9 cellular contexts compared by ENCODE assay signal in genomic region chr20:45343445-45343866, GRCh38. TPM values are rescaled to one million over a fixed set of nuclear protein-coding genes. Genes with fewer than 3 reads are reported as not detected.
DNase-seq lines count a peak whose midpoint lies in the region; ATAC-seq and TF ChIP-seq lines count a peak whose summit lies in the region.
"Had no signal": no experiment of that assay in that cellular context is flagged by ENCODE, and none has a peak within 500 bp of the region (broad histone marks: within the 10 kb centered on the region; RNA-seq: fewer than 3 reads in every experiment).

No MANE protein-coding gene starts in this region.

- H3K36me3 Mint-ChIP-seq in naive thymus-derived CD8-positive, alpha-beta T cell: peaks cover 0 to under 1% (median 0%) of the 10 kb centered on the region in 3 donors
- H3K36me3 Mint-ChIP-seq in natural killer cell treated with Interleukin-12 subunit alpha and Interleukin-12 subunit beta and Interleukin-15 and Interleukin-18, amount 100 ng/mL, for 72 hours: no peaks in the 10 kb centered on the region

- peak overlapping the region; percentile 4 to 87 (median 80) for H3K4me3 ChIP-seq in esophagus squamous epithelium

- intact Hi-C loops in esophagus squamous epithelium (cut with DNase I): no loop called here

- POLR2A ChIA-PET in naive thymus-derived CD8-positive, alpha-beta T cell (lab: Charles Lee): no interaction called here

- ATAC-seq in naive thymus-derived CD8-positive, alpha-beta T cell: no peak
- ATAC-seq in natural killer cell treated with Interleukin-12 subunit alpha and Interleukin-12 subunit beta and Interleukin-15 and Interleukin-18, amount 100 ng/mL, for 72 hours: no peak
- no peak for ATAC-seq in HG03095 (IDR thresholded peaks at IDR 0.05; ENCODE audit: unreplicated experiment)

- H3K4me3 Mint-ChIP-seq in naive thymus-derived CD8-positive, alpha-beta T cell: no peak overlapping the region
- H3K4me3 Mint-ChIP-seq in natural killer cell treated with Interleukin-12 subunit alpha and Interleukin-12 subunit beta and Interleukin-15 and Interleukin-18, amount 100 ng/mL, for 72 hours: no peak overlapping the region

- no peak for TF ChIP-seq POLR2A in esophagus squamous epithelium (IDR thresholded peaks at IDR 0.05)

- no peaks in the 10 kb centered on the region for H3K9me3 ChIP-seq in esophagus squamous epithelium

- H3K27me3 ChIP-seq in esophagus squamous epithelium: peaks cover 0 to 3% (median 0%) of the 10 kb centered on the region in 4 donors

- no peak overlapping the region for H3K27ac Mint-ChIP-seq in naive thymus-derived CD8-positive, alpha-beta T cell
- H3K27ac Mint-ChIP-seq in natural killer cell treated with Interleukin-12 subunit alpha and Interleukin-12 subunit beta and Interleukin-15 and Interleukin-18, amount 100 ng/mL, for 72 hours: peak overlapping the region in 1 of 2 donors; percentile 56

- H3K36me3 ChIP-seq in esophagus squamous epithelium: peaks cover 0 to 5% (median 0%) of the 10 kb centered on the region in 3 donors

- no peaks in the 10 kb centered on the region for H3K9me3 Mint-ChIP-seq in naive thymus-derived CD8-positive, alpha-beta T cell
- H3K9me3 Mint-ChIP-seq in natural killer cell treated with Interleukin-12 subunit alpha and Interleukin-12 subunit beta and Interleukin-15 and Interleukin-18, amount 100 ng/mL, for 72 hours: no peaks in the 10 kb centered on the region

- TF ChIP-seq CTCF in esophagus squamous epithelium (IDR thresholded peaks at IDR 0.05): no peak

- WGBS in esophagus squamous epithelium, 2 donors: 33 to 40% methylated on average over 1 to 2 of the region's 2 CpGs

- H3K4me1 Mint-ChIP-seq in naive thymus-derived CD8-positive, alpha-beta T cell: peaks cover 0 to 14% (median 4%) of the 10 kb centered on the region in 4 donors
- peaks cover 21 to 27% of the 10 kb centered on the region in 2 donors for H3K4me1 Mint-ChIP-seq in natural killer cell treated with Interleukin-12 subunit alpha and Interleukin-12 subunit beta and Interleukin-15 and Interleukin-18, amount 100 ng/mL, for 72 hours (ENCODE audit: low read depth in 2 of 2)

- H3K4me1 ChIP-seq in esophagus squamous epithelium: peaks cover 79 to 96% (median 86%) of the 10 kb centered on the region in 3 donors

- DNase-seq in ELF-1 (ENCODE audit: low read depth, low spot score): peak; percentile 53
- DNase-seq in NCI-H748 (lab: John Stamatoyannopoulos, UW; ENCODE audit: unreplicated experiment): peak; percentile 95
- DNase-seq in esophagus squamous epithelium (lab: John Stamatoyannopoulos, UW): no peak
- peak; percentile 82 for DNase-seq in renal cortical epithelial cell (ENCODE audit: low read depth)
- DNase-seq in NCI-H2107 treated with DMSO at 0.1 percent for 48 hours (lab: John Stamatoyannopoulos, UW; ENCODE audit: unreplicated experiment): no peak
- DNase-seq in naive thymus-derived CD8-positive, alpha-beta T cell: no peak
- no peak for DNase-seq in natural killer cell treated with Interleukin-12 subunit alpha and Interleukin-12 subunit beta and Interleukin-15 and Interleukin-18, amount 100 ng/mL, for 72 hours (ENCODE audit: low spot score)
- DNase-seq: activated naive CD4-positive, alpha-beta T cell had no signal

- peak overlapping the region; percentile 90 to 98 (median 94) for H3K27ac ChIP-seq in esophagus squamous epithelium

- peaks cover 8 to 32% (median 26%) of the 10 kb centered on the region in 5 donors for H3K27me3 Mint-ChIP-seq in naive thymus-derived CD8-positive, alpha-beta T cell
- H3K27me3 Mint-ChIP-seq in natural killer cell treated with Interleukin-12 subunit alpha and Interleukin-12 subunit beta and Interleukin-15 and Interleukin-18, amount 100 ng/mL, for 72 hours: no peaks in the 10 kb centered on the region

RNA-seq across cellular contexts. Expression of gene SDC4, which starts 4.8 kb away (rescaled TPM):
- 100 to 1,000 TPM in 3 of 4 donors, 10 to 100 TPM in 1; 88.1 to 174 (median 120) TPM for total RNA-seq in esophagus squamous epithelium
- total RNA-seq in renal cortical epithelial cell: 500 and 534 TPM in 2 replicates
- under 1 TPM; 0.25 to 0.31 TPM for total RNA-seq in naive thymus-derived CD8-positive, alpha-beta T cell
- under 1 TPM in 2 of 3 donors, not detected in 1; 0.09 to 0.24 TPM for polyA plus RNA-seq in naive thymus-derived CD8-positive, alpha-beta T cell
- 10 to 100 TPM; 23.3 to 43.5 TPM for total RNA-seq in natural killer cell treated with Interleukin-12 subunit alpha and Interleukin-12 subunit beta and Interleukin-15 and Interleukin-18, amount 100 ng/mL, for 72 hours

RNA-seq across cellular contexts. Expression of gene SYS1, which starts 19.5 kb away (rescaled TPM):
- total RNA-seq in esophagus squamous epithelium (10 to 100 TPM; 22.3 to 32.4 (median 27.0) TPM), renal cortical epithelial cell (23.6 and 41.0 TPM in 2 replicates)
- total RNA-seq in naive thymus-derived CD8-positive, alpha-beta T cell: 10 to 100 TPM; 58.7 to 62.5 TPM
- polyA plus RNA-seq in naive thymus-derived CD8-positive, alpha-beta T cell: 10 to 100 TPM; 34.2 to 46.1 (median 36.2) TPM
- total RNA-seq in natural killer cell treated with Interleukin-12 subunit alpha and Interleukin-12 subunit beta and Interleukin-15 and Interleukin-18, amount 100 ng/mL, for 72 hours: 10 to 100 TPM; 23.3 to 31.4 TPM

RNA-seq across cellular contexts. Expression of gene TP53TG5, which starts 34.7 kb away (rescaled TPM):
- total RNA-seq in esophagus squamous epithelium: not detected
- not detected in 2 replicates for total RNA-seq in renal cortical epithelial cell
- total RNA-seq in naive thymus-derived CD8-positive, alpha-beta T cell: under 1 TPM in 1 of 2 experiments, not detected in 1; 0.47 TPM
- polyA plus RNA-seq in naive thymus-derived CD8-positive, alpha-beta T cell: under 1 TPM in 2 of 3 donors, not detected in 1; 0.42 to 0.55 TPM
- not detected for total RNA-seq in natural killer cell treated with Interleukin-12 subunit alpha and Interleukin-12 subunit beta and Interleukin-15 and Interleukin-18, amount 100 ng/mL, for 72 hours

RNA-seq across cellular contexts. Expression of gene MATN4, which starts 35.4 kb away (rescaled TPM):
- total RNA-seq in esophagus squamous epithelium (under 1 TPM in 2 of 4 donors, not detected in 2; 0.09 to 0.68 TPM), renal cortical epithelial cell (not detected in 2 replicates)
- not detected for total RNA-seq in naive thymus-derived CD8-positive, alpha-beta T cell
- not detected for polyA plus RNA-seq in naive thymus-derived CD8-positive, alpha-beta T cell
- total RNA-seq in natural killer cell treated with Interleukin-12 subunit alpha and Interleukin-12 subunit beta and Interleukin-15 and Interleukin-18, amount 100 ng/mL, for 72 hours: 1 to 10 TPM in 1 of 2 donors, under 1 TPM in 1; 0.31 to 1.4 TPM

RNA-seq across cellular contexts. Expression of gene RBPJL, which starts 36.8 kb away (rescaled TPM):
- total RNA-seq in esophagus squamous epithelium: not detected
- not detected in 2 replicates for total RNA-seq in renal cortical epithelial cell
- total RNA-seq in naive thymus-derived CD8-positive, alpha-beta T cell: not detected
- not detected for polyA plus RNA-seq in naive thymus-derived CD8-positive, alpha-beta T cell
- total RNA-seq in natural killer cell treated with Interleukin-12 subunit alpha and Interleukin-12 subunit beta and Interleukin-15 and Interleukin-18, amount 100 ng/mL, for 72 hours: not detected

Comparison
In these comparisons a context has a peak if more than half of its experiments do, and no peak if none do; other contexts are left out.
1. DNase-seq: peak in ELF-1 (single experiment), NCI-H748 (single experiment) and renal cortical epithelial cell (single experiment); none in esophagus squamous epithelium (single experiment), NCI-H2107 treated with DMSO at 0.1 percent for 48 hours (single experiment), naive thymus-derived CD8-positive, alpha-beta T cell (0 of 10) and natural killer cell treated with Interleukin-12 subunit alpha and Interleukin-12 subunit beta and Interleukin-15 and Interleukin-18, amount 100 ng/mL, for 72 hours (single experiment).
2. RNA of gene SDC4, which starts 4.8 kb away (total RNA-seq): 500 to 534 TPM in renal cortical epithelial cell, 88.1 to 174 TPM in esophagus squamous epithelium and 23.3 to 43.5 TPM in natural killer cell treated with Interleukin-12 subunit alpha and Interleukin-12 subunit beta and Interleukin-15 and Interleukin-18, amount 100 ng/mL, for 72 hours; 0.25 to 0.31 TPM in naive thymus-derived CD8-positive, alpha-beta T cell; every median in the first group is over 10 times any median in the second.